8 cellular contexts compared by ENCODE assay signal in genomic region chr10:38355997-38356926, GRCh38.
DNase-seq lines count a peak whose midpoint lies in the region; ATAC-seq and TF ChIP-seq lines count a peak whose summit lies in the region.
"Not testable (repeated sequence)": the region's sequence is repeated elsewhere in the genome, so short reads cannot be mapped to it uniquely, and the experiment has no call there.

No MANE protein-coding gene starts in this region.

- not testable (repeated sequence) for H3K27me3 Mint-ChIP-seq in MCF 10A (ENCODE audit: insufficient read depth, unreplicated experiment); immature natural killer cell (ENCODE audit: low read depth in 3 of 3)

- peak overlapping the region; percentile 90 for H3K27ac ChIP-seq in A673 (ENCODE audit: low read depth, low read length, poor library complexity, severe bottlenecking)

- peak; percentile 77 for DNase-seq in A673 (ENCODE audit: low spot score)
- peak; percentile 17 for DNase-seq in NCI-H2171 (lab: John Stamatoyannopoulos, UW)
- DNase-seq in MCF 10A (ENCODE audit: unreplicated experiment) = peak; percentile 59
- peak; percentile 77 to 85 (median 81) for DNase-seq in immature natural killer cell

- H3K4me3 Mint-ChIP-seq in MCF 10A (ENCODE audit: unreplicated experiment) (peak overlapping the region; percentile 78), immature natural killer cell (peak overlapping the region; percentile 90 to 95 (median 93))

- H3K9me3 Mint-ChIP-seq in MCF 10A (ENCODE audit: unreplicated experiment); immature natural killer cell: not testable (repeated sequence)

- H3K4me3 ChIP-seq in A673 (ENCODE audit: low read depth, low read length, poor library complexity, severe bottlenecking) = peak overlapping the region; percentile 47
- peak overlapping the region; percentile 50 for H3K4me3 ChIP-seq in WI38 (ENCODE audit: low read depth, low read length)
- peak overlapping the region; percentile 74 for H3K4me3 ChIP-seq in skeletal muscle satellite cell (ENCODE audit: low read length)

- peak overlapping the region; percentile 58 for H3K9ac ChIP-seq in skeletal muscle satellite cell (ENCODE audit: low read depth, low read length)

- TF ChIP-seq CTCF in A673 (conservative IDR thresholded peaks at IDR 0.05; ENCODE audit: low read depth, low read length); WI38 (IDR thresholded peaks at IDR 0.05; ENCODE audit: low read depth, low read length); MCF 10A (IDR thresholded peaks at IDR 0.05; ENCODE audit: unreplicated experiment): not testable (repeated sequence)

- peak; percentile 99 for ATAC-seq in GM18873 (IDR thresholded peaks at IDR 0.05; ENCODE audit: low FRiP score, unreplicated experiment)
- ATAC-seq in HG03097 (IDR thresholded peaks at IDR 0.05; ENCODE audit: low FRiP score, unreplicated experiment) = peak; percentile 98

- TSS peak; percentile 72 for BruUV-seq in A673 (replicated peaks; lab: Mats Ljungman, UMichigan)
- TSS peak; percentile 86 for BruUV-seq in MCF 10A (replicated peaks; lab: Mats Ljungman, UMichigan)

- CTCF ChIA-PET in A673 (lab: Charles Lee) = not testable (repeated sequence)
- CTCF ChIA-PET in MCF 10A (lab: Yijun Ruan, JAX) = interaction anchor here (0.6 kb wide), 1 partner anchor 17 kb away, joined by 5 read pairs; no protein-coding TSS in a partner anchor

- peak overlapping the region; percentile 79 for H3K4me2 ChIP-seq in skeletal muscle satellite cell (ENCODE audit: low read length)

- H3K27me3 ChIP-seq in A673 (replicated peaks; ENCODE audit: insufficient read depth, low read depth, low read length, poor library complexity); skeletal muscle satellite cell (ENCODE audit: control insufficient read depth, insufficient read depth, low read length): not testable (repeated sequence)

- not testable (repeated sequence) for H3K4me1 ChIP-seq in A673 (ENCODE audit: insufficient read depth, low read length, poor library complexity, severe bottlenecking); skeletal muscle satellite cell (ENCODE audit: control insufficient read depth, insufficient read depth, low read length)

- not testable (repeated sequence) for H3K36me3 Mint-ChIP-seq in MCF 10A (ENCODE audit: insufficient read depth, unreplicated experiment); immature natural killer cell

- H3K27ac Mint-ChIP-seq in MCF 10A (ENCODE audit: low read depth, unreplicated experiment) (peak overlapping the region; percentile 85), immature natural killer cell (peak overlapping the region; percentile 93 to 98 (median 96))

- POLR2A ChIA-PET in A673 (lab: Charles Lee; ENCODE audit: low non-redundant PET) = not testable (repeated sequence)
- POLR2A ChIA-PET in MCF 10A (lab: Yijun Ruan, JAX) = interaction anchor here (0.6 to 0.9 kb wide), 2 partner anchors 206 to 261 kb away, joined by 3 read pairs; no protein-coding TSS in a partner anchor

- H3K4me1 Mint-ChIP-seq in MCF 10A (ENCODE audit: insufficient read depth, unreplicated experiment) = not testable (repeated sequence)
- H3K4me1 Mint-ChIP-seq in immature natural killer cell = peaks cover 14 to 27% of the 10 kb centered on the region in 2 donors

- intact Hi-C loops in A673 (cut with micrococcal nuclease; ENCODE audit: unreplicated experiment); MCF 10A (cut with micrococcal nuclease): not testable (repeated sequence)

- H3K36me3 ChIP-seq in A673 (ENCODE audit: insufficient read depth, low read length, poor library complexity, severe bottlenecking); skeletal muscle satellite cell (ENCODE audit: insufficient read depth, low read length): not testable (repeated sequence)

- H3K9me3 ChIP-seq in A673 (ENCODE audit: low read depth, low read length, poor library complexity, severe bottlenecking); skeletal muscle satellite cell (replicated peaks; ENCODE audit: low read length): not testable (repeated sequence)

Comparison
In these comparisons a context has a peak if more than half of its experiments do, and no peak if none do; other contexts are left out.
1. Peak in every context shown above with its lines: DNase-seq, ATAC-seq, H3K4me3 ChIP-seq and H3K27ac ChIP-seq.
2. DNase-seq: peak in every context shown above with its lines; median percentile 81 in immature natural killer cell; 77 in A673; 59 in MCF 10A; 17 in NCI-H2171.